10 cellular contexts compared by ENCODE assay signal in the genomic region with DNA sequence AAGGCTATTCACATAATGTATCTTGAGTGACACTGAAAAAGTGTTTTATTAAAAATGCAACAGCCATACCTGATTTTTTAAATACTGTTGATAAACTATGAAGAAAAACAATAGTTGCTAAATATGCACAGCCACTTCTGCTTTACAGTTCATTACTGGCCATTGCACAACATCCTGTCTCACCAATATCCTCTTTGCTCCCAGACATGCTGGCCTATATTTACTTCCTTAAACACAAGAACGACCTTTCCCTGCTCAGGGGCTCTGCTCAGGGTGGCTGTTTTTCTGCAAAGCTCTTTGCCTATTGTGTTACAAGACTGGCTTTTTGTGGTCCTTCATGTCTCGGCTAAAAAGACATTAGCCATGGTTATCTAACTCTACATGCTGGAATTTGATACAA. TPM values are rescaled to one million over a fixed set of nuclear protein-coding genes. Genes with fewer than 3 reads are reported as not detected.
"Had no signal": no experiment of that assay in that cellular context is flagged by ENCODE, and none has a peak within 500 bp of the region (broad histone marks: within the 10 kb centered on the region; RNA-seq: fewer than 3 reads in every experiment).

No MANE protein-coding gene starts in this region.

RNA-seq across cellular contexts. Expression of gene OR1A1, which starts 31.2 kb away (rescaled TPM):
- total RNA-seq: activated CD4-positive, alpha-beta T cell treated with anti-CD3 and anti-CD28 coated beads, Interleukin-2, amount 10 ng/mL, durations not matched to agents 24 days and 14 days; activated T-helper 1 cell treated with anti-CD3 and anti-CD28 coated beads, Interleukin-12 subunit alpha, Interleukin-12 subunit beta, Interleukin-2, Interleukin-4 antibody, amounts not matched to agents 30 ng/mL and 10 ng/mL and 1 ng/mL, durations not matched to agents 14 hours and 24 hours and 36 hours; astrocyte; cardiac muscle cell; esophagus muscularis mucosa; left ventricle myocardium inferior; posterior vena cava; subcutaneous adipose tissue; tibial nerve; WTC11 had no signal
- polyA plus RNA-seq: cardiac muscle cell had no signal

RNA-seq across cellular contexts. Expression of gene OR1A2, which starts 41.4 kb away (rescaled TPM):
- total RNA-seq: activated CD4-positive, alpha-beta T cell treated with anti-CD3 and anti-CD28 coated beads, Interleukin-2, amount 10 ng/mL, durations not matched to agents 24 days and 14 days; activated T-helper 1 cell treated with anti-CD3 and anti-CD28 coated beads, Interleukin-12 subunit alpha, Interleukin-12 subunit beta, Interleukin-2, Interleukin-4 antibody, amounts not matched to agents 30 ng/mL and 10 ng/mL and 1 ng/mL, durations not matched to agents 14 hours and 24 hours and 36 hours; astrocyte; cardiac muscle cell; esophagus muscularis mucosa; left ventricle myocardium inferior; posterior vena cava; subcutaneous adipose tissue; tibial nerve; WTC11 had no signal
- polyA plus RNA-seq: cardiac muscle cell had no signal

RNA-seq across cellular contexts. Expression of gene OR3A1, which starts 59.5 kb away (rescaled TPM):
- total RNA-seq: activated T-helper 1 cell treated with anti-CD3 and anti-CD28 coated beads, Interleukin-12 subunit alpha, Interleukin-12 subunit beta, Interleukin-2, Interleukin-4 antibody, amounts not matched to agents 30 ng/mL and 10 ng/mL and 1 ng/mL, durations not matched to agents 14 hours and 24 hours and 36 hours; astrocyte; cardiac muscle cell; esophagus muscularis mucosa; left ventricle myocardium inferior; posterior vena cava; subcutaneous adipose tissue; WTC11 had no signal
- polyA plus RNA-seq: cardiac muscle cell had no signal
